Comparison of ENCODE assay signal across 24 cellular contexts in the genomic region with DNA sequence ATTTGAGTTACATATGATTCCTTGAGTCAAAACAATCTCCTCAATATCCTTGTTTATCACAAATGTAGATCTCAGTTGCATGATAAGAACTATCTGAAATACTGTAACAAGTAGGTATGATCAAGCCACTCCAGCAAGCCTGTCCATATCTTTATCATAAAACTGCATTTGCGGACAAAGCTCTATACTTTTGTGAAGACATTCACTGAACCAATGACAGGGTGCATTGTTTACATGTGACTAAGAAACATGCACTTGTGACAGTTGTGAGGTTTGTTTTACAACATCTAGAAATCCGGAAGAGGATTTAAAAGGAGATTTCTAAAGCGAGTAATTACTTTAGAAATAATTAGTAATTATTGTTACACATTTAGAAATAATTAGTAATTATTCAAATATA.
"Had no signal": no experiment of that assay in that cellular context is flagged by ENCODE, and none has a peak within 500 bp of the region (broad histone marks: within the 10 kb centered on the region; RNA-seq: fewer than 3 reads in every experiment).

No MANE protein-coding gene starts in this region.

- H3K4me3 ChIP-seq: hepatocyte, left lung, lung, neural progenitor cell, prostate gland, skin epidermis, tibial nerve had no signal

- ATAC-seq: activated CD8-positive, alpha-beta memory T cell treated with anti-CD3 and anti-CD28 coated beads, Interleukin-2, amount 10 ng/mL, durations not matched to agents 7 days and 5 days; activated CD8-positive, alpha-beta T cell treated with anti-CD3 and anti-CD28 coated beads for 36 hours; activated naive CD8-positive, alpha-beta T cell treated with anti-CD3 and anti-CD28 coated beads, Interleukin-2, amount 50 U/mL, for 24 hours; left lung; naive thymus-derived CD8-positive, alpha-beta T cell had no signal

- H3K36me3 ChIP-seq: left lung, neural progenitor cell, prostate gland, tibial nerve had no signal

- DNase-seq: activated CD4-positive, alpha-beta T cell treated with anti-CD3 and anti-CD28 coated beads, Interleukin-2, amount 10 ng/mL, durations not matched to agents 7 days and 5 days; activated CD4-positive, CD25-positive, alpha-beta regulatory T cell treated with anti-CD3 and anti-CD28 coated beads, Interleukin-2, amount 50 U/mL, for 72 hours; activated CD8-positive, alpha-beta memory T cell treated with anti-CD3 and anti-CD28 coated beads, Interleukin-2, amount 10 ng/mL, durations not matched to agents 7 days and 5 days; activated CD8-positive, alpha-beta T cell treated with anti-CD3 and anti-CD28 coated beads for 36 hours; activated gamma-delta T cell; activated naive CD4-positive, alpha-beta T cell treated with anti-CD3 and anti-CD28 coated beads, Interleukin-2, amount 50 U/mL, for 16 hours; activated naive CD8-positive, alpha-beta T cell treated with anti-CD3 and anti-CD28 coated beads, Interleukin-2, amount 50 U/mL, for 24 hours; activated T-cell treated with anti-CD3 and anti-CD28 coated beads for 4 hours; cerebellar nuclear complex; cortex of kidney; immature natural killer cell; kidney glomerular epithelial cell; left lung; naive thymus-derived CD8-positive, alpha-beta T cell; stimulated activated CD4-positive, alpha-beta T cell treated with anti-CD3 and anti-CD28 coated beads, Interleukin-1b, Interleukin-23, amount 100 ng/mL, for 48 hours; T-helper 2 cell had no signal

- H3K4me1 ChIP-seq: prostate gland had no signal

- H3K4me2 ChIP-seq: hepatocyte had no signal

- H3K9me3 ChIP-seq: left lung, prostate gland, tibial nerve had no signal

- H3K27ac ChIP-seq: epithelial cell of prostate, hepatocyte, left lung, neural progenitor cell, prostate gland, skin epidermis, tibial nerve had no signal

- H3K27me3 ChIP-seq: hepatocyte, left lung, neural progenitor cell, tibial nerve had no signal

- FAIRE-seq: urothelium cell line had no signal
